In genomic region chr18:41459657-41460056, GRCh38 we compare ENCODE assay signal across 21 cellular contexts.
"Had no signal": no experiment of that assay in that cellular context is flagged by ENCODE, and none has a peak within 500 bp of the region (broad histone marks: within the 10 kb centered on the region; RNA-seq: fewer than 3 reads in every experiment).

No MANE protein-coding gene starts in this region.

- H3K79me2 ChIP-seq: hepatocyte, parathyroid adenoma had no signal

- H3K4me1 ChIP-seq: esophagus muscularis mucosa, foreskin keratinocyte, parathyroid adenoma, prostate gland, spleen, transverse colon had no signal

- H3K4me3 ChIP-seq: esophagus muscularis mucosa, hepatocyte, prostate gland, spleen, thoracic aorta, transverse colon had no signal

- H3K4me1 Mint-ChIP-seq: naive thymus-derived CD4-positive, alpha-beta T cell; stimulated activated naive B cell treated with anti-CD40 and anti-IgM and Interleukin-4, amounts not matched to agents 10 μg/mL and 1 μg/mL and 100 μg/mL, for 72 hours; stimulated activated naive CD8-positive, alpha-beta T cell treated with anti-CD3 and anti-CD28 coated beads, Interleukin-15, amount 100 ng/mL, for 72 hours had no signal

- H3K9me3 ChIP-seq: esophagus muscularis mucosa, prostate gland, spleen, thoracic aorta, transverse colon had no signal

- H3K27me3 ChIP-seq: esophagus muscularis mucosa, foreskin keratinocyte, hepatocyte, spleen, transverse colon had no signal

- DNase-seq: effector memory CD8-positive, alpha-beta T cell; foreskin keratinocyte; head of caudate nucleus; left colon; naive thymus-derived CD4-positive, alpha-beta T cell; nephron progenitor cell; spleen; stimulated activated CD4-positive, alpha-beta T cell treated with anti-CD3 and anti-CD28 coated beads, Interleukin-2, amount 100 ng/mL, for 24 hours; stimulated activated CD4-positive, alpha-beta T cell treated with anti-CD3 and anti-CD28 coated beads, Interleukin-4, amount 100 ng/mL, for 4 hours; stimulated activated naive B cell treated with anti-CD40 and anti-IgM and Interleukin-4, amounts not matched to agents 10 μg/mL and 1 μg/mL and 100 μg/mL, for 72 hours; stimulated activated naive CD8-positive, alpha-beta T cell treated with anti-CD3 and anti-CD28 coated beads, Interleukin-15, amount 100 ng/mL, for 72 hours; transverse colon had no signal

- H3K4me2 ChIP-seq: hepatocyte had no signal

- H3K27me3 Mint-ChIP-seq: dendritic cell treated with granulocyte-macrophage colony-stimulating factor and Interleukin-4, amounts not matched to agents 40 ng/mL and 50 ng/mL, for 4 days; effector memory CD8-positive, alpha-beta T cell; naive thymus-derived CD4-positive, alpha-beta T cell; stimulated activated naive B cell treated with anti-CD40 and anti-IgM and Interleukin-4, amounts not matched to agents 10 μg/mL and 1 μg/mL and 100 μg/mL, for 72 hours; stimulated activated naive CD8-positive, alpha-beta T cell treated with anti-CD3 and anti-CD28 coated beads, Interleukin-15, amount 100 ng/mL, for 72 hours had no signal

- H3K27ac ChIP-seq: epithelial cell of prostate, esophagus muscularis mucosa, foreskin keratinocyte, hepatocyte, parathyroid adenoma, prostate gland, spleen, thoracic aorta, transverse colon had no signal

- H2AFZ ChIP-seq: hepatocyte, parathyroid adenoma had no signal

- H3K9ac ChIP-seq: parathyroid adenoma had no signal

- H3K36me3 ChIP-seq: esophagus muscularis mucosa, prostate gland, spleen, thoracic aorta, transverse colon had no signal

- H3K36me3 Mint-ChIP-seq: naive thymus-derived CD4-positive, alpha-beta T cell; stimulated activated naive B cell treated with anti-CD40 and anti-IgM and Interleukin-4, amounts not matched to agents 10 μg/mL and 1 μg/mL and 100 μg/mL, for 72 hours had no signal

- H3K27ac Mint-ChIP-seq: dendritic cell treated with granulocyte-macrophage colony-stimulating factor and Interleukin-4, amounts not matched to agents 40 ng/mL and 50 ng/mL, for 4 days; effector memory CD8-positive, alpha-beta T cell; naive thymus-derived CD4-positive, alpha-beta T cell; nephron progenitor cell; stimulated activated naive B cell treated with anti-CD40 and anti-IgM and Interleukin-4, amounts not matched to agents 10 μg/mL and 1 μg/mL and 100 μg/mL, for 72 hours; stimulated activated naive CD8-positive, alpha-beta T cell treated with anti-CD3 and anti-CD28 coated beads, Interleukin-15, amount 100 ng/mL, for 72 hours had no signal

- H3K4me3 Mint-ChIP-seq: dendritic cell treated with granulocyte-macrophage colony-stimulating factor and Interleukin-4, amounts not matched to agents 40 ng/mL and 50 ng/mL, for 4 days; effector memory CD8-positive, alpha-beta T cell; naive thymus-derived CD4-positive, alpha-beta T cell; nephron progenitor cell; stimulated activated naive B cell treated with anti-CD40 and anti-IgM and Interleukin-4, amounts not matched to agents 10 μg/mL and 1 μg/mL and 100 μg/mL, for 72 hours; stimulated activated naive CD8-positive, alpha-beta T cell treated with anti-CD3 and anti-CD28 coated beads, Interleukin-15, amount 100 ng/mL, for 72 hours had no signal

- FAIRE-seq: colon had no signal

- H3K9me3 Mint-ChIP-seq: dendritic cell treated with granulocyte-macrophage colony-stimulating factor and Interleukin-4, amounts not matched to agents 40 ng/mL and 50 ng/mL, for 4 days; nephron progenitor cell had no signal

- ATAC-seq: effector memory CD8-positive, alpha-beta T cell; foreskin keratinocyte; left colon; naive thymus-derived CD4-positive, alpha-beta T cell; sciatic nerve; stimulated activated naive B cell treated with anti-CD40 and anti-IgM and Interleukin-4, amounts not matched to agents 10 μg/mL and 1 μg/mL and 100 μg/mL, for 72 hours; stimulated activated naive CD8-positive, alpha-beta T cell treated with anti-CD3 and anti-CD28 coated beads, Interleukin-15, amount 100 ng/mL, for 72 hours had no signal
